Comparison of ENCODE assay signal across 13 cellular contexts in the genomic region with DNA sequence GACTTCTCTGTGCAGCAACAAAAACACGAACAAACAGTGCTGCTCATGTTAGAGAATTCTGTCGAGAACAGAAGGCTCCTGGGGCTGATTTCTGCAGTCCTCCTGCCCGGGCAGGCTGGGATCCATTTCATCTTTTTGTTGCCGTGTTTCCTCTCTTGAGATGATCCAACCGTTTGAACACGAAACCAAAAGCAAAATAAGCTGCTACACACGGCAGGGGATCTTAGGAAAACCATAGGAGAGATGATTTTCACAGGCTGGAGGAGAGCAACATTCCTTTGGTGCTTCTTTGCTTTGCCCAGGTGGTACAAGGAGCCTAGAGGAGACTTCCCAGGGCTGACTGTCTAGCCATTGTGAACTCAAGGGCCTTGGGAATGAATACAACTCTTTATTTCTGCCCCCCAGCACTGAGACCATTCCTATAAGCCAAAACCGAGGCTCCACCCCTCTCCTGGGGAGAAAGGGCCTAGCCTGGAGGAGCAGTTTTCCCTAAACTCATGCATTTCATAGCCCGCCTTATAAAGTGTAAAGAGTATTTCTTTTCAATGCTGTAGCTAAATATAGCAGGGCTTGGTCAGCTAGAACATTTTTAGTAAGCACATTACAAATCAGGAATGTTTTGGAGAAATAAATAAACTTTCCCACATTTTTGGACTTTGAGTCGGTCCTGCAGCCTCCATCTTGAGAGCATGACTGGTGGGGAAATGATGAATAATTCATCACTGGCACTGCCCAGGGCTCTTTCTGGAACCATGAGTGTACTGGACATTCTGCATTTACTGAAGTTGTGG. TPM values are rescaled to one million over a fixed set of nuclear protein-coding genes. Genes with fewer than 3 reads are reported as not detected.
A peak's percentile ranks its signal among the peaks of the same experiment; 100 is the strongest.
DNase-seq lines count a peak whose midpoint lies in the region; ATAC-seq, FAIRE-seq and TF ChIP-seq lines count a peak whose summit lies in the region.
"Had no signal": no experiment of that assay in that cellular context is flagged by ENCODE, and none has a peak within 500 bp of the region (broad histone marks: within the 10 kb centered on the region; RNA-seq: fewer than 3 reads in every experiment).

No MANE protein-coding gene starts in this region.

- peak; percentile 56; the same call in 1 of the 2 replicates for TF ChIP-seq POLR2A in IMR-90 (IDR thresholded peaks at IDR 0.05; ENCODE audit: low read depth, low read length)

- peak overlapping the region; percentile 96 for H2BK120ac ChIP-seq in IMR-90 (ENCODE audit: low read depth, low read length)

- peak overlapping the region; percentile 99 for H2AK5ac ChIP-seq in IMR-90 (ENCODE audit: low read depth, low read length)

- peak overlapping the region; percentile 96 for H3K23ac ChIP-seq in IMR-90 (ENCODE audit: low read depth, low read length)

- H4K5ac ChIP-seq in IMR-90 (ENCODE audit: low read depth, low read length): peak overlapping the region; percentile 77

- peak overlapping the region; percentile 92 for H4K91ac ChIP-seq in IMR-90 (ENCODE audit: insufficient read depth, low read depth, low read length)

- H4K20me1 ChIP-seq in IMR-90 (ENCODE audit: insufficient read depth, low read length): peaks cover 3% of the 10 kb centered on the region; the same call in 1 of the 2 replicates
- H4K20me1 ChIP-seq in hepatocyte (ENCODE audit: insufficient read depth, poor library complexity, severe bottlenecking): no peaks in the 10 kb centered on the region

- no peaks in the 10 kb centered on the region for H3K9me2 ChIP-seq in hepatocyte (replicated peaks; ENCODE audit: insufficient read depth)

- H3K79me1 ChIP-seq in IMR-90 (ENCODE audit: low read depth in 1 of 2, low read length in 2 of 2): peaks cover 31 to 64% of the 10 kb centered on the region in 2 experiments

- peak overlapping the region; percentile 94 for H3K4ac ChIP-seq in IMR-90 (ENCODE audit: low read depth, low read length)

- no peak for FAIRE-seq in kidney (lab: Jason Lieb, UNC)

- H3K9ac ChIP-seq in IMR-90 (ENCODE audit: low read depth, low read length) (peak overlapping the region; percentile 39; the same call in 1 of the 2 replicates), kidney (ENCODE audit: low read length in 2 of 2) (no peak overlapping the region)

- peak overlapping the region; percentile 1; the same call in 1 of the 2 replicates for H3K4me3 ChIP-seq in IMR-90 (ENCODE audit: insufficient read depth, low read depth, low read length)
- H3K4me3 ChIP-seq in kidney (ENCODE audit: low read length in 2 of 2): no peak overlapping the region
- no peak overlapping the region for H3K4me3 ChIP-seq in urinary bladder (ENCODE audit: low read depth, low read length)
- no peak overlapping the region for H3K4me3 ChIP-seq in hepatocyte

- H2BK15ac ChIP-seq in IMR-90 (ENCODE audit: low read depth, low read length): peak overlapping the region; percentile 80; the same call in 2 of the 3 replicates

- 59% methylated on average over 3 of the region's 10 CpGs; no CpG with 5 or more reads in 1 of the 2 experiments for WGBS in IMR-90 (ENCODE audit: extremely low coverage in 2 of 2, insufficient read length in 1 of 2), 2 experiments
- 56% methylated on average over 10 of the region's 10 CpGs for WGBS in urinary bladder
- 80% methylated on average over 10 of the region's 10 CpGs for WGBS in hepatocyte (ENCODE audit: low lambda C conversion rate, missing lambda C conversion rate)

- H3K36me3 ChIP-seq in IMR-90 (ENCODE audit: control insufficient read depth, insufficient read depth, low read length) (peaks cover 3% of the 10 kb centered on the region; the same call in 1 of the 2 replicates), kidney (ENCODE audit: control insufficient read depth in 1 of 2, insufficient read depth in 2 of 2, low read length in 2 of 2) (no peaks in the 10 kb centered on the region), urinary bladder (ENCODE audit: insufficient read depth) (no peaks in the 10 kb centered on the region), hepatocyte (replicated peaks; ENCODE audit: insufficient read depth, low read depth) (no peaks in the 10 kb centered on the region)

- TF ChIP-seq CTCF in IMR-90 (conservative IDR thresholded peaks at IDR 0.05; ENCODE audit: low read depth, low read length): no peak
- TF ChIP-seq CTCF in kidney (IDR thresholded peaks at IDR 0.05; ENCODE audit: borderline replicate concordance, extremely low read depth, insufficient read depth): no peak
- TF ChIP-seq CTCF in hepatocyte (IDR thresholded peaks at IDR 0.05; ENCODE audit: poor library complexity): no peak

- TF ChIP-seq RAD21 in IMR-90 (IDR thresholded peaks at IDR 0.05; ENCODE audit: low read length): peak; percentile 20; the same call in 1 of the 2 replicates

- H4K8ac ChIP-seq in IMR-90 (ENCODE audit: low read depth in 2 of 2, low read length in 2 of 2): peak overlapping the region; percentile 12 to 92; a peak in 3 of 4 replicates

- peak overlapping the region; percentile 89 for H3K18ac ChIP-seq in IMR-90 (ENCODE audit: low read depth, low read length)

- ATAC-seq in IMR-90 (ENCODE audit: low read depth): peak; percentile 64

- in situ Hi-C loops in IMR-90 (cut with MboI; ENCODE audit: low sequenced_read_pairs): loop anchor here (10.0 kb wide), 1 partner anchor 169 kb away; no protein-coding TSS in a partner anchor

- H3K4me1 ChIP-seq in IMR-90 (ENCODE audit: control insufficient read depth, insufficient read depth, low read length): peaks cover 47% of the 10 kb centered on the region
- peaks cover 6 to 8% of the 10 kb centered on the region in 2 donors for H3K4me1 ChIP-seq in kidney (ENCODE audit: control insufficient read depth in 1 of 2, insufficient read depth in 1 of 2, low read depth in 1 of 2, low read length in 2 of 2)
- no peaks in the 10 kb centered on the region for H3K4me1 ChIP-seq in urinary bladder (ENCODE audit: insufficient read depth)
- H3K4me1 ChIP-seq in hepatocyte (ENCODE audit: insufficient read depth): no peaks in the 10 kb centered on the region

- peak overlapping the region; percentile 86 for H2AK9ac ChIP-seq in IMR-90 (replicated peaks; ENCODE audit: low read depth, low read length, poor library complexity)

- H3K9me3 ChIP-seq in IMR-90 (ENCODE audit: control insufficient read depth, insufficient read depth, low read length) (no peaks in the 10 kb centered on the region), kidney (ENCODE audit: control insufficient read depth in 1 of 2, low read length in 2 of 2) (no peaks in the 10 kb centered on the region), hepatocyte (ENCODE audit: low read depth) (no peaks in the 10 kb centered on the region)

- H2BK5ac ChIP-seq in IMR-90 (ENCODE audit: low read depth, low read length, poor library complexity, severe bottlenecking): peak overlapping the region; percentile 96

- H2BK20ac ChIP-seq in IMR-90 (ENCODE audit: low read depth, low read length): peak overlapping the region; percentile 96

- H3K27ac ChIP-seq in IMR-90 (ENCODE audit: insufficient read depth, low read length) (peak overlapping the region; percentile 72), kidney (ENCODE audit: low read depth in 2 of 2, low read length in 2 of 2) (peak overlapping the region; percentile 25 to 64), urinary bladder (ENCODE audit: low read depth) (peak overlapping the region; percentile 70), hepatocyte (no peak overlapping the region)

- H3K9me1 ChIP-seq in IMR-90 (ENCODE audit: insufficient read depth, low read length): peaks cover 46% of the 10 kb centered on the region

- CTCF ChIA-PET in IMR-90 (lab: Yijun Ruan, JAX): interaction anchor here (0.7 kb wide), 1 partner anchor 474 kb away, joined by 3 read pairs; no protein-coding TSS in a partner anchor

- BruUV-seq in IMR-90 (replicated peaks; lab: Mats Ljungman, UMichigan): no TSS peak

- H3K27me3 ChIP-seq in IMR-90 (ENCODE audit: control insufficient read depth, insufficient read depth, low read length) (no peaks in the 10 kb centered on the region), hepatocyte (peaks cover 52% of the 10 kb centered on the region)

- H3K56ac ChIP-seq in IMR-90 (ENCODE audit: extremely low read depth, insufficient read depth, low read length): peak overlapping the region; percentile 80

- dilution Hi-C loops in IMR-90 (cut with HindIII; ENCODE audit: low sequenced_read_pairs, unreplicated experiment): no loop called here

- DNase-seq in IMR-90: peak; percentile 93
- DNase-seq in brain pericyte (ENCODE audit: low read depth, low spot score): peak; percentile 85
- no peak for DNase-seq in kidney
- no peak for DNase-seq in NOMO-1 treated with dmso at 0.1 percent for 144 hours (lab: John Stamatoyannopoulos, UW; ENCODE audit: unreplicated experiment)
- no peak for DNase-seq in NCI-H748 treated with DMSO at 0.1 percent for 48 hours (lab: John Stamatoyannopoulos, UW)
- DNase-seq in hepatocyte (ENCODE audit: low spot score): no peak
- DNase-seq: activated CD4-positive, alpha-beta T cell treated with anti-CD3 and anti-CD28 coated beads for 1 hour; DMS79; hypothalamus; NCI-H1092; NCI-H524; stimulated activated CD4-positive, alpha-beta T cell treated with anti-CD3 and anti-CD28 coated beads, Interleukin-15, amount 100 ng/mL, for 24 hours had no signal

- H3K79me2 ChIP-seq in hepatocyte: no peaks in the 10 kb centered on the region

- H3K14ac ChIP-seq in IMR-90 (replicated peaks; ENCODE audit: low read depth, low read length): peak overlapping the region; percentile 85

- POLR2A ChIA-PET in IMR-90 (lab: Charles Lee; ENCODE audit: unreplicated experiment): no interaction called here

- peak overlapping the region; percentile 70 for H2AFZ ChIP-seq in IMR-90 (replicated peaks; ENCODE audit: low read length, poor library complexity)
- H2AFZ ChIP-seq in hepatocyte: no peak overlapping the region

- intact Hi-C loops in IMR-90 (cut with micrococcal nuclease) (no loop called here), kidney (cut with DNase I) (no loop called here)

- H3K4me2 ChIP-seq in IMR-90 (ENCODE audit: low read depth, low read length) (peak overlapping the region; percentile 66), hepatocyte (no peak overlapping the region)

RNA-seq across cellular contexts. Expression of a gene that starts 7.7 kb away (rescaled TPM):
- total RNA-seq in IMR-90 (2012; rRNA removed) (15.2 and 23.9 TPM in 2 replicates), kidney (2.0 TPM), urinary bladder (7.8 TPM), hepatocyte (2.0 and 3.1 TPM in 2 replicates)
- polyA plus RNA-seq in IMR-90 (2012; rRNA removed) (25.8 and 29.9 TPM in 2 replicates), kidney (ENCODE audit: insufficient read depth, low read depth, low replicate concordance) (0.52 TPM), urinary bladder (9.5 TPM), hepatocyte (0.51 and 1.3 TPM in 2 replicates)
- polyA plus RNA-seq in IMR-90 (2012; cell fraction: cytosol; rRNA removed): 59.6 and 70.0 TPM in 2 replicates
- 22.9 and 59.6 TPM in 2 replicates for polyA plus RNA-seq in IMR-90 (2012; cell fraction: nucleus; rRNA removed; ENCODE audit: low replicate concordance)

RNA-seq across cellular contexts. Expression of a gene that starts 19.4 kb away (rescaled TPM):
- 0.90 and 1.1 TPM in 2 replicates for total RNA-seq in IMR-90 (2012; rRNA removed)
- polyA plus RNA-seq in IMR-90 (2012; rRNA removed): 6.4 and 9.2 TPM in 2 replicates
- polyA plus RNA-seq in IMR-90 (2012; cell fraction: cytosol; rRNA removed): 5.5 and 8.7 TPM in 2 replicates
- 4.3 and 7.4 TPM in 2 replicates for polyA plus RNA-seq in IMR-90 (2012; cell fraction: nucleus; rRNA removed; ENCODE audit: low replicate concordance)
- total RNA-seq in kidney: 6.3 TPM
- polyA plus RNA-seq in kidney (ENCODE audit: insufficient read depth, low read depth, low replicate concordance): 3.8 TPM
- 0.58 TPM for total RNA-seq in urinary bladder
- 0.73 TPM for polyA plus RNA-seq in urinary bladder
- 0.36 TPM in 1 of 2 replicates, not detected in the other for total RNA-seq in hepatocyte
- polyA plus RNA-seq in hepatocyte: 0.30 and 0.96 TPM in 2 replicates

RNA-seq across cellular contexts. Expression of a gene that starts 31.0 kb away (rescaled TPM):
- total RNA-seq in IMR-90 (2012; rRNA removed) (7.8 and 8.2 TPM in 2 replicates), kidney (26.2 TPM), urinary bladder (20.7 TPM), hepatocyte (8.1 and 21.5 TPM in 2 replicates)
- polyA plus RNA-seq in IMR-90 (2012; rRNA removed) (13.7 and 16.8 TPM in 2 replicates), kidney (ENCODE audit: insufficient read depth, low read depth, low replicate concordance) (11.3 TPM), urinary bladder (12.0 TPM), hepatocyte (11.5 and 15.3 TPM in 2 replicates)
- 5.6 and 7.9 TPM in 2 replicates for polyA plus RNA-seq in IMR-90 (2012; cell fraction: cytosol; rRNA removed)
- 71.8 and 97.1 TPM in 2 replicates for polyA plus RNA-seq in IMR-90 (2012; cell fraction: nucleus; rRNA removed; ENCODE audit: low replicate concordance)

Comparison
In these comparisons a context has a peak if more than half of its experiments do, and no peak if none do; other contexts are left out.
1. DNase-seq: peak in IMR-90 (single experiment) and brain pericyte (single experiment); none in kidney (single experiment), NOMO-1 treated with dmso at 0.1 percent for 144 hours (single experiment), NCI-H748 treated with DMSO at 0.1 percent for 48 hours (single experiment) and hepatocyte (single experiment).